ENCODE assay signal across 1 cellular context in genomic region chr22:49779226-49779625, GRCh38.
TF ChIP-seq lines count a peak whose summit lies in the region.

No MANE protein-coding gene starts in this region.

TF ChIP-seq in H1, 55 proteins besides CTCF, POLR2A, EP300 and RAD21:
- TF ChIP-seq SIN3A (conservative IDR thresholded peaks at IDR 0.05 in 1 of 2, IDR thresholded peaks at IDR 0.05 in 1 of 2; ENCODE audit: low read depth in 1 of 2, low read length in 2 of 2) = no peak
- TF ChIP-seq NRF1 (IDR thresholded peaks at IDR 0.05; ENCODE audit: low read depth, low read length) = no peak
- no peak for TF ChIP-seq RBBP5 (IDR thresholded peaks at IDR 0.05; ENCODE audit: borderline replicate concordance, low read depth, low read length)
- no peak for TF ChIP-seq TEAD4 (IDR thresholded peaks at IDR 0.05; ENCODE audit: low read depth, low read length)
- TF ChIP-seq TAF7 (optimal IDR thresholded peaks at IDR 0.05; ENCODE audit: borderline replicate concordance, low read depth, low read length) = no peak
- no peak for TF ChIP-seq EGR1 (IDR thresholded peaks at IDR 0.05; ENCODE audit: borderline replicate concordance, low read depth, low read length)
- no peak for TF ChIP-seq TBP (IDR thresholded peaks at IDR 0.05; ENCODE audit: low read depth, low read length)
- TF ChIP-seq CBX5 (IDR thresholded peaks at IDR 0.05; ENCODE audit: low read depth, low read length) = no peak
- no peak for TF ChIP-seq SP2 (IDR thresholded peaks at IDR 0.05; ENCODE audit: low read length)
- no peak for TF ChIP-seq CHD7 (IDR thresholded peaks at IDR 0.05; ENCODE audit: insufficient replicate concordance, low read length)
- TF ChIP-seq PHF8 (conservative IDR thresholded peaks at IDR 0.05; ENCODE audit: low read depth, low read length) = no peak
- TF ChIP-seq HDAC6 (IDR thresholded peaks at IDR 0.05; ENCODE audit: low read depth, low read length) = no peak
- no peak for TF ChIP-seq ASH2L (IDR thresholded peaks at IDR 0.05; ENCODE audit: low read length)
- TF ChIP-seq SIRT6 (IDR thresholded peaks at IDR 0.05; ENCODE audit: low read length) = no peak
- TF ChIP-seq GTF2F1 (IDR thresholded peaks at IDR 0.05; ENCODE audit: borderline replicate concordance, low read depth, low read length) = no peak
- no peak for TF ChIP-seq BCL11A (IDR thresholded peaks at IDR 0.05; ENCODE audit: low read depth in 2 of 2, low read length in 2 of 2)
- no peak for TF ChIP-seq FOSL1 (IDR thresholded peaks at IDR 0.05; ENCODE audit: insufficient read depth, low read depth, low read length)
- no peak for TF ChIP-seq SUZ12 (IDR thresholded peaks at IDR 0.05; ENCODE audit: low read length)
